In genomic region chr6:134464690-134465411, GRCh38 we compare ENCODE assay signal across 7 cellular contexts.
A peak's percentile ranks its signal among the peaks of the same experiment; 100 is the strongest.
DNase-seq lines count a peak whose midpoint lies in the region; ATAC-seq and TF ChIP-seq lines count a peak whose summit lies in the region.

No MANE protein-coding gene starts in this region.

- H3K4me1 ChIP-seq in skeletal muscle tissue (ENCODE audit: control insufficient read depth in 3 of 3, insufficient read depth in 3 of 3, low read length in 3 of 3) (peaks cover 17 to 21% (median 18%) of the 10 kb centered on the region in 3 donors), right cardiac atrium (ENCODE audit: control insufficient read depth, insufficient read depth, low read length) (no peaks in the 10 kb centered on the region)

- H3K4me3 ChIP-seq in brain microvascular endothelial cell (ENCODE audit: low read depth, low read length) = no peak overlapping the region
- H3K4me3 ChIP-seq in skeletal muscle tissue (ENCODE audit: low read length in 3 of 3) = no peak overlapping the region
- no peak overlapping the region for H3K4me3 ChIP-seq in right cardiac atrium (ENCODE audit: low read length)

- H3K27ac ChIP-seq in brain microvascular endothelial cell (peak overlapping the region; percentile 95), skeletal muscle tissue (ENCODE audit: low read depth, low read length) (peak overlapping the region; percentile 94), right cardiac atrium (ENCODE audit: low read length) (no peak overlapping the region)

- peak; percentile 22 for DNase-seq in NCI-H1092 treated with DMSO at 0.1 percent for 48 hours (lab: John Stamatoyannopoulos, UW)
- peak; percentile 89 for DNase-seq in brain microvascular endothelial cell
- no peak for DNase-seq in right cardiac atrium
- no peak for DNase-seq in HCEC 1CT

- in situ Hi-C loops in brain microvascular endothelial cell (cut with HindIII; ENCODE audit: low pct_ligation_motif_present, low sequenced_read_pairs) = no loop called here

- no peaks in the 10 kb centered on the region for H3K27me3 ChIP-seq in brain microvascular endothelial cell (replicated peaks)
- no peaks in the 10 kb centered on the region for H3K27me3 ChIP-seq in skeletal muscle tissue (ENCODE audit: control insufficient read depth in 3 of 3, insufficient read depth in 3 of 3, low read length in 3 of 3)
- no peaks in the 10 kb centered on the region for H3K27me3 ChIP-seq in right cardiac atrium (ENCODE audit: control insufficient read depth, insufficient read depth)

- intact Hi-C loops in right cardiac atrium (cut with DNase I) = no loop called here

- 86% methylated on average over 9 of the region's 9 CpGs for WGBS in right cardiac atrium

- no peaks in the 10 kb centered on the region for H3K36me3 ChIP-seq in brain microvascular endothelial cell (replicated peaks)
- no peaks in the 10 kb centered on the region for H3K36me3 ChIP-seq in skeletal muscle tissue (ENCODE audit: control insufficient read depth in 3 of 3, insufficient read depth in 3 of 3, low read length in 3 of 3)

- H3K9me3 ChIP-seq in skeletal muscle tissue (ENCODE audit: control insufficient read depth in 3 of 3, low read length in 3 of 3) (no peaks in the 10 kb centered on the region), right cardiac atrium (ENCODE audit: control insufficient read depth, low read length) (no peaks in the 10 kb centered on the region)

- ATAC-seq in GM21447 (IDR thresholded peaks at IDR 0.05; ENCODE audit: unreplicated experiment) (peak; percentile 59), HG03045 (IDR thresholded peaks at IDR 0.05; ENCODE audit: unreplicated experiment) (no peak), right cardiac atrium (no peak)

- TF ChIP-seq CTCF in brain microvascular endothelial cell (IDR thresholded peaks at IDR 0.05; ENCODE audit: low read depth, low read length, missing control alignments) = no peak

- peak overlapping the region; percentile 36 to 69 (median 42) for H3K9ac ChIP-seq in skeletal muscle tissue (ENCODE audit: low read depth in 1 of 3, low read length in 3 of 3)

Comparison
In these comparisons a context has a peak if more than half of its experiments do, and no peak if none do; other contexts are left out.
1. DNase-seq: peak in NCI-H1092 treated with DMSO at 0.1 percent for 48 hours (single experiment) and brain microvascular endothelial cell (single experiment); none in right cardiac atrium (0 of 3) and HCEC 1CT (single experiment).